In genomic region chr4:23856630-23857029, GRCh38 we compare ENCODE assay signal across 13 cellular contexts. TPM values are rescaled to one million over a fixed set of nuclear protein-coding genes. Genes with fewer than 3 reads are reported as not detected.
DNase-seq lines count a peak whose midpoint lies in the region; ATAC-seq, FAIRE-seq and TF ChIP-seq lines count a peak whose summit lies in the region.
"Had no signal": no experiment of that assay in that cellular context is flagged by ENCODE, and none has a peak within 500 bp of the region (broad histone marks: within the 10 kb centered on the region; RNA-seq: fewer than 3 reads in every experiment).

No MANE protein-coding gene starts in this region.

- no peak for TF ChIP-seq CTCF in left lung (IDR thresholded peaks at IDR 0.05)

- no peaks in the 10 kb centered on the region for H3K27me3 Mint-ChIP-seq in activated CD4-positive, alpha-beta T cell treated with anti-CD3 and anti-CD28 coated beads, Interleukin-2, amount 10 ng/mL, durations not matched to agents 24 days and 14 days

- H3K9ac ChIP-seq in HUES6 (ENCODE audit: low read length), result no peak overlapping the region

- DNase-seq in astrocyte of the hippocampus (ENCODE audit: low read depth, low spot score) (peak; percentile 71), left lung (peak; percentile 63 to 78), small intestine (peak; percentile 98), ureter (ENCODE audit: low spot score) (no peak)
- no peak for DNase-seq in activated CD4-positive, alpha-beta T cell treated with anti-CD3 and anti-CD28 coated beads, Interleukin-2, amount 10 ng/mL, durations not matched to agents 24 days and 14 days
- DNase-seq: activated CD4-positive, alpha-beta T cell treated with anti-CD3 and anti-CD28 coated beads, Interleukin-2, amount 50 U/mL, for 4 hours; activated naive CD4-positive, alpha-beta T cell treated with anti-CD3 and anti-CD28 coated beads for 36 hours; AML-193; NCI-H1436 treated with DMSO at 0.1 percent for 48 hours; NCI-H446; stimulated activated CD4-positive, alpha-beta T cell treated with anti-CD3 and anti-CD28 coated beads, Interleukin-4, amount 100 ng/mL, for 1 hour had no signal

- H3K4me3 ChIP-seq in HUES6 (ENCODE audit: low read depth, low read length) (no peak overlapping the region), left lung (no peak overlapping the region), small intestine (ENCODE audit: low read depth in 1 of 2, low read length in 2 of 2) (no peak overlapping the region)

- H3K9me3 Mint-ChIP-seq in activated CD4-positive, alpha-beta T cell treated with anti-CD3 and anti-CD28 coated beads, Interleukin-2, amount 10 ng/mL, durations not matched to agents 24 days and 14 days, result no peaks in the 10 kb centered on the region

- WGBS in small intestine, 3 donors, result 5 to 58% (median 18%) methylated on average over 3 of the region's 3 CpGs

- H3K9me3 ChIP-seq in HUES6 (ENCODE audit: control insufficient read depth, insufficient read depth, low read depth, low read length) (0 out of 2 replicates have a peak, but pooled peaks cover 5% of the 10 kb centered on the region), left lung (no peaks in the 10 kb centered on the region), small intestine (ENCODE audit: control insufficient read depth, low read depth) (no peaks in the 10 kb centered on the region)

- H3K27me3 ChIP-seq in HUES6 (ENCODE audit: control insufficient read depth, insufficient read depth, low read length) (no peaks in the 10 kb centered on the region), left lung (no peaks in the 10 kb centered on the region), small intestine (ENCODE audit: control insufficient read depth in 2 of 2, insufficient read depth in 2 of 2, low read length in 2 of 2) (no peaks in the 10 kb centered on the region)

- intact Hi-C loops in left lung (cut with DNase I), result no loop called here
- intact Hi-C loops in activated CD4-positive, alpha-beta T cell treated with anti-CD3 and anti-CD28 coated beads, Interleukin-2, amount 10 ng/mL, durations not matched to agents 24 days and 14 days (cut with micrococcal nuclease), result no loop called here

- peaks cover 18% of the 10 kb centered on the region for H3K4me1 ChIP-seq in HUES6 (ENCODE audit: control insufficient read depth, insufficient read depth, low read length)
- peaks cover 6 to 7% of the 10 kb centered on the region in 2 donors for H3K4me1 ChIP-seq in left lung
- H3K4me1 ChIP-seq in small intestine (ENCODE audit: control insufficient read depth in 2 of 2, insufficient read depth in 1 of 2, low read depth in 1 of 2, low read length in 1 of 2), result peaks cover 7% of the 10 kb centered on the region in 2 donors

- 0 out of 2 replicates have a peak overlapping the region, but pooled peaks have one; percentile 27 for H3K27ac ChIP-seq in HUES6 (ENCODE audit: low read depth, low read length)
- H3K27ac ChIP-seq in left lung, result peak overlapping the region; percentile 3 to 13
- peak overlapping the region in 1 of 2 donors; percentile 4 for H3K27ac ChIP-seq in small intestine (ENCODE audit: low read depth in 1 of 2, low read length in 1 of 2)

- no peak overlapping the region for H3K4me3 Mint-ChIP-seq in activated CD4-positive, alpha-beta T cell treated with anti-CD3 and anti-CD28 coated beads, Interleukin-2, amount 10 ng/mL, durations not matched to agents 24 days and 14 days
- H3K4me3 Mint-ChIP-seq: activated naive CD4-positive, alpha-beta T cell treated with anti-CD3 and anti-CD28 coated beads for 36 hours had no signal

- no peaks in the 10 kb centered on the region for H3K4me1 Mint-ChIP-seq in activated CD4-positive, alpha-beta T cell treated with anti-CD3 and anti-CD28 coated beads, Interleukin-2, amount 10 ng/mL, durations not matched to agents 24 days and 14 days

- H3K36me3 ChIP-seq in HUES6 (ENCODE audit: control insufficient read depth, insufficient read depth, low read length) (no peaks in the 10 kb centered on the region), left lung (no peaks in the 10 kb centered on the region), small intestine (ENCODE audit: control insufficient read depth in 2 of 2, insufficient read depth in 2 of 2, low read length in 2 of 2) (peaks cover 0 to 2% of the 10 kb centered on the region in 2 donors)

- H3K27ac Mint-ChIP-seq in activated CD4-positive, alpha-beta T cell treated with anti-CD3 and anti-CD28 coated beads, Interleukin-2, amount 10 ng/mL, durations not matched to agents 24 days and 14 days, result no peak overlapping the region
- H3K27ac Mint-ChIP-seq: activated naive CD4-positive, alpha-beta T cell treated with anti-CD3 and anti-CD28 coated beads for 36 hours had no signal

- no peak for FAIRE-seq in small intestine (lab: Jason Lieb, UNC)

- ATAC-seq in left lung (peak; percentile 84), GM21526 (IDR thresholded peaks at IDR 0.05; ENCODE audit: low FRiP score, unreplicated experiment) (no peak)

- H3K36me3 Mint-ChIP-seq in activated CD4-positive, alpha-beta T cell treated with anti-CD3 and anti-CD28 coated beads, Interleukin-2, amount 10 ng/mL, durations not matched to agents 24 days and 14 days (ENCODE audit: low read depth), result no peaks in the 10 kb centered on the region

RNA-seq across cellular contexts. Expression of gene PPARGC1A, which starts 33.2 kb away (rescaled TPM):
- total RNA-seq in left lung (1 to 10 TPM; 9.1 to 9.2 TPM), ureter (13.3 TPM)
- 1 to 10 TPM; 2.6 to 8.1 (median 5.4) TPM for polyA plus RNA-seq in small intestine
- total RNA-seq in activated CD4-positive, alpha-beta T cell treated with anti-CD3 and anti-CD28 coated beads, Interleukin-2, amount 10 ng/mL, durations not matched to agents 24 days and 14 days, result not detected in 2 replicates
- total RNA-seq: activated naive CD4-positive, alpha-beta T cell treated with anti-CD3 and anti-CD28 coated beads for 36 hours had no signal

Comparison
In these comparisons a context has a peak if more than half of its experiments do, and no peak if none do; other contexts are left out.
1. DNase-seq: peak in astrocyte of the hippocampus (single experiment), left lung (2 of 2) and small intestine (single experiment); none in activated CD4-positive, alpha-beta T cell treated with anti-CD3 and anti-CD28 coated beads, Interleukin-2, amount 10 ng/mL, durations not matched to agents 24 days and 14 days (single experiment) and ureter (single experiment).
2. RNA of gene PPARGC1A, which starts 33.2 kb away (total RNA-seq): 13.3 TPM in ureter (single experiment) and 9.1 to 9.2 TPM in left lung; not detected in activated CD4-positive, alpha-beta T cell treated with anti-CD3 and anti-CD28 coated beads, Interleukin-2, amount 10 ng/mL, durations not matched to agents 24 days and 14 days; every median in the first group is over 10 times any median in the second.